ENCODE assay signal across 8 cellular contexts in the genomic region with DNA sequence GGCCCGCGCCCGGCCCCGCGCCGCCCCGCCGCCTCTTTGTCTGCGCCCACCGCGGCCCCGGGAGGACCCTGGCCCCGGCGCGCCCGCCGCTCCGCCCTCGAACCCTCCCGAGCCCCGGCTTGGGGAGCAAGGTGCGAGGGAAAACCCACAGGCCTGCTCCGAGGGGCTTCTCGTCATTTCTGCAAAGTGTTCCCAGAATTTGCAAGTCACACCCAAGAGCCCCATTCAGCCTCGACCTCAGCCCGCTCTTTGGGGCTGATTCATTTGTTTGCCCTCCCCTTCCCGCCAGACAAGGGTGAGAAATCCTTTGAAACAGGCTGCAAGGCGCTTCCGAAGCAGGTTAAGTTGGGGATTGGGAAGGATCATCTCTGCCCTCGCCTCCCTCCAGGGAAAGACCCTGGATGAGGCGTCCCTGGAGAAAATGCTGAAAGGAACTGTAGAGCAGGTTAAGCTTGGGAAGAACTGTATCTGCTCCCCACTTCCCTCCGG. TPM values are rescaled to one million over a fixed set of nuclear protein-coding genes. Genes with fewer than 3 reads are reported as not detected.
DNase-seq lines count a peak whose midpoint lies in the region; ATAC-seq and TF ChIP-seq lines count a peak whose summit lies in the region.

No MANE protein-coding gene starts in this region.

- peaks cover 25 to 42% (median 34%) of the 10 kb centered on the region in 3 donors for H3K4me1 Mint-ChIP-seq in CD8-positive, alpha-beta memory T cell

- TF ChIP-seq CTCF in spleen (IDR thresholded peaks at IDR 0.05 in 8 of 11, conservative IDR thresholded peaks at IDR 0.05 in 3 of 11): no peak

- POLR2A ChIA-PET in CD8-positive, alpha-beta memory T cell (lab: Charles Lee): interaction anchor here (1.0 kb wide), 1 partner anchor 23 kb away, joined by 3 read pairs; no protein-coding TSS in a partner anchor

- no peaks in the 10 kb centered on the region for H3K36me3 ChIP-seq in CD8-positive, alpha-beta memory T cell (ENCODE audit: insufficient read depth, low read length)
- H3K36me3 ChIP-seq in iPS-20b (ENCODE audit: insufficient read depth, low read depth, low read length) (no peaks in the 10 kb centered on the region), spleen (no peaks in the 10 kb centered on the region)

- peaks cover 27% of the 10 kb centered on the region for H3K4me1 ChIP-seq in CD8-positive, alpha-beta memory T cell (ENCODE audit: insufficient read depth, low read length)
- H3K4me1 ChIP-seq in iPS-20b (ENCODE audit: insufficient read depth, low read length) (peaks cover 2% of the 10 kb centered on the region; the same call in 1 of the 2 replicates), spleen (peaks cover 20 to 54% (median 42%) of the 10 kb centered on the region in 6 donors)

- no peaks in the 10 kb centered on the region for H3K9me3 ChIP-seq in CD8-positive, alpha-beta memory T cell (ENCODE audit: low read length)
- H3K9me3 ChIP-seq in iPS-20b (ENCODE audit: insufficient read depth, low read depth, low read length): no peaks in the 10 kb centered on the region
- H3K9me3 ChIP-seq in spleen: no peaks in the 10 kb centered on the region

- intact Hi-C loops in spleen (cut with DNase I; ENCODE audit: low total_unique reads): no loop called here

- H3K4me3 ChIP-seq in CD8-positive, alpha-beta memory T cell (ENCODE audit: low read length): peak overlapping the region; percentile 80
- peak overlapping the region; percentile 76 for H3K4me3 ChIP-seq in iPS-20b (ENCODE audit: low read length)
- H3K4me3 ChIP-seq in spleen: peak overlapping the region; percentile 35 to 95 (median 64)

- peaks cover 0 to 10% (median 2%) of the 10 kb centered on the region in 3 donors for H3K36me3 Mint-ChIP-seq in CD8-positive, alpha-beta memory T cell

- ATAC-seq in HG02642 (IDR thresholded peaks at IDR 0.05; ENCODE audit: poor library complexity, unreplicated experiment) (peak; percentile 8), HG03025 (IDR thresholded peaks at IDR 0.05; ENCODE audit: low FRiP score, unreplicated experiment) (no peak), GM19328 (IDR thresholded peaks at IDR 0.05; ENCODE audit: unreplicated experiment) (no peak)

- peaks cover 0 to 3% of the 10 kb centered on the region in 2 donors for H3K27me3 Mint-ChIP-seq in CD8-positive, alpha-beta memory T cell

- H3K9me3 Mint-ChIP-seq in CD8-positive, alpha-beta memory T cell: no peaks in the 10 kb centered on the region

- H3K9ac ChIP-seq in iPS-20b (ENCODE audit: low read depth, low read length): peak overlapping the region; percentile 86

- 0 to 2% (median 0%) methylated on average over 20 to 32 of the region's 32 CpGs for WGBS in spleen, 5 donors

- H3K27me3 ChIP-seq in CD8-positive, alpha-beta memory T cell (ENCODE audit: insufficient read depth, low read length, poor library complexity, severe bottlenecking): no peaks in the 10 kb centered on the region
- H3K27me3 ChIP-seq in iPS-20b (ENCODE audit: insufficient read depth, low read length) (no peaks in the 10 kb centered on the region; the same call in 1 of the 2 replicates), spleen (replicated peaks in 1 of 7) (no peaks in the 10 kb centered on the region)

- peak overlapping the region; percentile 59 for H3K27ac ChIP-seq in CD8-positive, alpha-beta memory T cell (ENCODE audit: low read depth, low read length)
- H3K27ac ChIP-seq in angular gyrus (ENCODE audit: low read depth, low read length) (peak overlapping the region; percentile 90), iPS-20b (ENCODE audit: low read length) (no peak overlapping the region), spleen (peak overlapping the region in 7 of 8 donors; percentile 47 to 99 (median 96))

- no peak for TF ChIP-seq POLR2A in spleen (IDR thresholded peaks at IDR 0.05)

- peak overlapping the region; percentile 86 to 97 (median 92) for H3K4me3 Mint-ChIP-seq in CD8-positive, alpha-beta memory T cell

- peak overlapping the region; percentile 69 to 96 (median 88) for H3K27ac Mint-ChIP-seq in CD8-positive, alpha-beta memory T cell

- DNase-seq in CD8-positive, alpha-beta memory T cell: peak in 2 of 5 donors; percentile 6 to 17
- DNase-seq in RPMI8226: peak; percentile 26
- no peak for DNase-seq in spleen

- CTCF ChIA-PET in CD8-positive, alpha-beta memory T cell (lab: Charles Lee): interaction anchor here (1.1 to 3.3 kb wide), 5 partner anchors 10 to 51 kb away, joined by 3 to 15 read pairs (median 7); no protein-coding TSS in a partner anchor

RNA-seq across cellular contexts. Expression of a gene that starts 0.3 kb away (rescaled TPM):
- total RNA-seq in CD8-positive, alpha-beta memory T cell: 10 to 100 TPM; 43.9 to 48.2 TPM
- 27.3 TPM for polyA plus RNA-seq in CD8-positive, alpha-beta memory T cell
- total RNA-seq in spleen: 10 to 100 TPM; 54.7 to 80.2 (median 60.4) TPM
- 10 to 100 TPM in 1 of 3 donors, 1 to 10 TPM in 2; 7.8 to 13.1 (median 9.7) TPM for polyA plus RNA-seq in spleen
